1 cellular context compared by ENCODE assay signal in the genomic region with DNA sequence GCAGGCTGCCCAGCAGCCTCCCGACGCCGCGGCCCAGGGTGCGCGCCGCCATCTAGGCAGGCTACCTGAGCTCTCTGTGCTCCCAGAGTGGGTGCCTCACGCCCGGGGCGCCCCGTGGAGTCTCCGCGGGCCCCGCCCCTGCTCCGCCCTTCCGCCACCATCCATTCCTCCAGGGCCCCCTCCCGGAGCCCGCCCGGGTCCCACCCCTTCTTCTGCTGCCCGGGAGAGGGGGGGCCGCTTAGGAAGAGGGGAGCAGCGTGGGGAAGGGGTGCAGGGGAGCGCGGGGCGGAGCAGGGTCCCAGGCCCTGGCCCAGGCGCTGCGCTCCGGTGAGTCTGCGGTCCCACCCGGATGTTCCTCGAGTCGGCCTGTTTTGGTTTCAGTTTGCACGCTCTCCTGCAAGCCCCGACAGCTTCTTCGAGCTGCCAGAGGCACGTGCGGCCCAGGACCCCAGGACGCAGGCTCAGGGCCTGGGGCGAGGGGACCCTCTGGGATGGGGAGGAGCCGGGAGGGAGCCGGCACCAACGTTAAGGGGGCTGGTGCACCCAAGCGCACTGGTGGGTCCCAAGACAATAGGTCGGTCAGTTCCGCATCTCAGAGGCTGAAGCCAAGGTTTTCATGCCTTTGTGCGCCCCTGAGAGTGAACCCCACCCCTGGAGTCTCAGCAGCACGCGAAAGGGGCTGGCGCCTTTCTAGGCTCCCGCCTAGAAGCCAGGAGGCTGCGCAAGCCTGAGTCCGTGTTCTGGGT.
TF ChIP-seq lines count a peak whose summit lies in the region.

ACSS1 (minus strand) TSS at position 89 of the 746 bp plus-strand sequence; CDS start at position 52, 37 bp downstream.

TF ChIP-seq in HepG2, 621 proteins besides CTCF, POLR2A, EP300 and RAD21 (continued from another document and continues in another):
- peak; percentile 73 for TF ChIP-seq POGK (CRISPR knock-in tag; conservative IDR thresholded peaks at IDR 0.05)
- no peak for TF ChIP-seq ZNF205 (CRISPR knock-in tag; IDR thresholded peaks at IDR 0.05)
- TF ChIP-seq NFAT5 (CRISPR knock-in tag; IDR thresholded peaks at IDR 0.05) = peak; percentile 64; the same call in 1 of the 2 replicates
- TF ChIP-seq MED8 (CRISPR knock-in tag; IDR thresholded peaks at IDR 0.05; ENCODE audit: insufficient replicate concordance) = peak; percentile 33
- peak; percentile 2 for TF ChIP-seq SRSF1 (optimal IDR thresholded peaks at IDR 0.05; ENCODE audit: low read depth, low read length)
- TF ChIP-seq IRF2 (CRISPR knock-in tag; IDR thresholded peaks at IDR 0.05) = peak; percentile 75
- no peak for TF ChIP-seq ZMAT3 (CRISPR knock-in tag; conservative IDR thresholded peaks at IDR 0.05)
- TF ChIP-seq ZNF563 (CRISPR knock-in tag; IDR thresholded peaks at IDR 0.05) = 0 out of 2 replicates have a peak, but pooled peaks have one; percentile 63
- no peak for TF ChIP-seq ZNF615 (CRISPR knock-in tag; IDR thresholded peaks at IDR 0.05; ENCODE audit: borderline replicate concordance)
- TF ChIP-seq ZNF616 (CRISPR knock-in tag; IDR thresholded peaks at IDR 0.05; ENCODE audit: low read depth) = no peak; the same call in 1 of the 2 replicates
- peak; percentile 38; the same call in 1 of the 2 replicates for TF ChIP-seq MED1 (CRISPR knock-in tag; IDR thresholded peaks at IDR 0.05)
- no peak for TF ChIP-seq GLI4 (CRISPR knock-in tag; IDR thresholded peaks at IDR 0.05; ENCODE audit: borderline replicate concordance)
- TF ChIP-seq, protein P1, sequence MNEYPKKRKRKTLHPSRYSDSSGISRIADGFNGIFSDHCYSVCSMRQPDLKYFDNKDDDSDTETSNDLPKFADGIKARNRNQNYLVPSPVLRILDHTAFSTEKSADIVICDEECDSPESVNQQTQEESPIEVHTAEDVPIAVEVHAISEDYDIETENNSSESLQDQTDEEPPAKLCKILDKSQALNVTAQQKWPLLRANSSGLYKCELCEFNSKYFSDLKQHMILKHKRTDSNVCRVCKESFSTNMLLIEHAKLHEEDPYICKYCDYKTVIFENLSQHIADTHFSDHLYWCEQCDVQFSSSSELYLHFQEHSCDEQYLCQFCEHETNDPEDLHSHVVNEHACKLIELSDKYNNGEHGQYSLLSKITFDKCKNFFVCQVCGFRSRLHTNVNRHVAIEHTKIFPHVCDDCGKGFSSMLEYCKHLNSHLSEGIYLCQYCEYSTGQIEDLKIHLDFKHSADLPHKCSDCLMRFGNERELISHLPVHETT (CRISPR knock-in tag; conservative IDR thresholded peaks at IDR 0.05) = 0 out of 2 replicates have a peak, but pooled peaks have one; percentile 22
- TF ChIP-seq HHEX (CRISPR knock-in tag; IDR thresholded peaks at IDR 0.05) = no peak
- TF ChIP-seq ZNF619 (CRISPR knock-in tag; IDR thresholded peaks at IDR 0.05) = no peak
- peak; percentile 31; the same call in 1 of the 2 replicates for TF ChIP-seq ZNF12 (CRISPR knock-in tag; IDR thresholded peaks at IDR 0.05)
- TF ChIP-seq, protein P2, sequence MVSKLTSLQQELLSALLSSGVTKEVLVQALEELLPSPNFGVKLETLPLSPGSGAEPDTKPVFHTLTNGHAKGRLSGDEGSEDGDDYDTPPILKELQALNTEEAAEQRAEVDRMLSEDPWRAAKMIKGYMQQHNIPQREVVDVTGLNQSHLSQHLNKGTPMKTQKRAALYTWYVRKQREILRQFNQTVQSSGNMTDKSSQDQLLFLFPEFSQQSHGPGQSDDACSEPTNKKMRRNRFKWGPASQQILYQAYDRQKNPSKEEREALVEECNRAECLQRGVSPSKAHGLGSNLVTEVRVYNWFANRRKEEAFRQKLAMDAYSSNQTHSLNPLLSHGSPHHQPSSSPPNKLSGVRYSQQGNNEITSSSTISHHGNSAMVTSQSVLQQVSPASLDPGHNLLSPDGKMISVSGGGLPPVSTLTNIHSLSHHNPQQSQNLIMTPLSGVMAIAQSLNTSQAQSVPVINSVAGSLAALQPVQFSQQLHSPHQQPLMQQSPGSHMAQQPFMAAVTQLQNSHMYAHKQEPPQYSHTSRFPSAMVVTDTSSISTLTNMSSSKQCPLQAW (CRISPR knock-in tag; IDR thresholded peaks at IDR 0.05) = no peak
- peak; percentile 72 for TF ChIP-seq MYC (CRISPR knock-in tag; IDR thresholded peaks at IDR 0.05; ENCODE audit: borderline replicate concordance)
- TF ChIP-seq, protein P3, sequence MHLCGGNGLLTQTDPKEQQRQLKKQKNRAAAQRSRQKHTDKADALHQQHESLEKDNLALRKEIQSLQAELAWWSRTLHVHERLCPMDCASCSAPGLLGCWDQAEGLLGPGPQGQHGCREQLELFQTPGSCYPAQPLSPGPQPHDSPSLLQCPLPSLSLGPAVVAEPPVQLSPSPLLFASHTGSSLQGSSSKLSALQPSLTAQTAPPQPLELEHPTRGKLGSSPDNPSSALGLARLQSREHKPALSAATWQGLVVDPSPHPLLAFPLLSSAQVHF (CRISPR knock-in tag; IDR thresholded peaks at IDR 0.05) = 0 out of 2 replicates have a peak, but pooled peaks have one; percentile 19
- peak; percentile 77 for TF ChIP-seq ZNF687 (CRISPR knock-in tag; IDR thresholded peaks at IDR 0.05)
- TF ChIP-seq ZFY (CRISPR knock-in tag; IDR thresholded peaks at IDR 0.05) = peak; percentile 67; the same call in 1 of the 2 replicates
- TF ChIP-seq, protein P4, sequence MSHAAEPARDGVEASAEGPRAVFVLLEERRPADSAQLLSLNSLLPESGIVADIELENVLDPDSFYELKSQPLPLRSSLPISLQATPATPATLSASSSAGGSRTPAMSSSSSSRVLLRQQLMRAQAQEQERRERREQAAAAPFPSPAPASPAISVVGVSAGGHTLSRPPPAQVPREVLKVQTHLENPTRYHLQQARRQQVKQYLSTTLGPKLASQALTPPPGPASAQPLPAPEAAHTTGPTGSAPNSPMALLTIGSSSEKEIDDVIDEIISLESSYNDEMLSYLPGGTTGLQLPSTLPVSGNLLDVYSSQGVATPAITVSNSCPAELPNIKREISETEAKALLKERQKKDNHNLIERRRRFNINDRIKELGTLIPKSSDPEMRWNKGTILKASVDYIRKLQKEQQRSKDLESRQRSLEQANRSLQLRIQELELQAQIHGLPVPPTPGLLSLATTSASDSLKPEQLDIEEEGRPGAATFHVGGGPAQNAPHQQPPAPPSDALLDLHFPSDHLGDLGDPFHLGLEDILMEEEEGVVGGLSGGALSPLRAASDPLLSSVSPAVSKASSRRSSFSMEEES (CRISPR knock-in tag; IDR thresholded peaks at IDR 0.05) = 0 out of 2 replicates have a peak, but pooled peaks have one; percentile 35
- TF ChIP-seq GABPB1 (CRISPR knock-in tag; IDR thresholded peaks at IDR 0.05) = peak; percentile 75; the same call in 1 of the 2 replicates
- TF ChIP-seq NR0B2 (CRISPR knock-in tag; IDR thresholded peaks at IDR 0.05) = 0 out of 2 replicates have a peak, but pooled peaks have one; percentile 36
- TF ChIP-seq ZNF75D (CRISPR knock-in tag; IDR thresholded peaks at IDR 0.05; ENCODE audit: borderline replicate concordance) = peak; percentile 71; the same call in 1 of the 2 replicates
- 0 out of 2 replicates have a peak, but pooled peaks have one; percentile 14 for TF ChIP-seq HDAC1 (CRISPR knock-in tag; IDR thresholded peaks at IDR 0.05)
- TF ChIP-seq, protein P5, sequence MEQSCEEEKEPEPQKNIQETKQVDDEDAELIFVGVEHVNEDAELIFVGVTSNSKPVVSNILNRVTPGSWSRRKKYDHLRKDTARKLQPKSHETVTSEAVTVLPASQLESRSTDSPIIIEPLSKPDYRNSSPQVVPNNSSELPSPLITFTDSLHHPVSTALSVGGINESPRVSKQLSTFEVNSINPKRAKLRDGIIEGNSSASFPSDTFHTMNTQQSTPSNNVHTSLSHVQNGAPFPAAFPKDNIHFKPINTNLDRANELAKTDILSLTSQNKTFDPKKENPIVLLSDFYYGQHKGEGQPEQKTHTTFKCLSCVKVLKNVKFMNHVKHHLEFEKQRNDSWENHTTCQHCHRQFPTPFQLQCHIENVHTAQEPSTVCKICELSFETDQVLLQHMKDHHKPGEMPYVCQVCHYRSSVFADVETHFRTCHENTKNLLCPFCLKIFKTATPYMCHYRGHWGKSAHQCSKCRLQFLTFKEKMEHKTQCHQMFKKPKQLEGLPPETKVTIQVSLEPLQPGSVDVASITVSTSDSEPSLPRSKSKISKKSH (CRISPR knock-in tag; IDR thresholded peaks at IDR 0.05; ENCODE audit: borderline replicate concordance) = peak; percentile 48; the same call in 1 of the 2 replicates
- TF ChIP-seq, protein P6, sequence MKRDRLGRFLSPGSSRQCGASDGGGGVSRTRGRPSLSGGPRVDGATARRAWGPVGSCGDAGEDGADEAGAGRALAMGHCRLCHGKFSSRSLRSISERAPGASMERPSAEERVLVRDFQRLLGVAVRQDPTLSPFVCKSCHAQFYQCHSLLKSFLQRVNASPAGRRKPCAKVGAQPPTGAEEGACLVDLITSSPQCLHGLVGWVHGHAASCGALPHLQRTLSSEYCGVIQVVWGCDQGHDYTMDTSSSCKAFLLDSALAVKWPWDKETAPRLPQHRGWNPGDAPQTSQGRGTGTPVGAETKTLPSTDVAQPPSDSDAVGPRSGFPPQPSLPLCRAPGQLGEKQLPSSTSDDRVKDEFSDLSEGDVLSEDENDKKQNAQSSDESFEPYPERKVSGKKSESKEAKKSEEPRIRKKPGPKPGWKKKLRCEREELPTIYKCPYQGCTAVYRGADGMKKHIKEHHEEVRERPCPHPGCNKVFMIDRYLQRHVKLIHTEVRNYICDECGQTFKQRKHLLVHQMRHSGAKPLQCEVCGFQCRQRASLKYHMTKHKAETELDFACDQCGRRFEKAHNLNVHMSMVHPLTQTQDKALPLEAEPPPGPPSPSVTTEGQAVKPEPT (CRISPR knock-in tag; IDR thresholded peaks at IDR 0.05; ENCODE audit: low read depth) = 0 out of 2 replicates have a peak, but pooled peaks have one; percentile 71
- TF ChIP-seq ZNF570 (CRISPR knock-in tag; IDR thresholded peaks at IDR 0.05; ENCODE audit: borderline replicate concordance) = peak; percentile 29; the same call in 1 of the 2 replicates
